Comparison of ENCODE assay signal across 8 cellular contexts in the genomic region with DNA sequence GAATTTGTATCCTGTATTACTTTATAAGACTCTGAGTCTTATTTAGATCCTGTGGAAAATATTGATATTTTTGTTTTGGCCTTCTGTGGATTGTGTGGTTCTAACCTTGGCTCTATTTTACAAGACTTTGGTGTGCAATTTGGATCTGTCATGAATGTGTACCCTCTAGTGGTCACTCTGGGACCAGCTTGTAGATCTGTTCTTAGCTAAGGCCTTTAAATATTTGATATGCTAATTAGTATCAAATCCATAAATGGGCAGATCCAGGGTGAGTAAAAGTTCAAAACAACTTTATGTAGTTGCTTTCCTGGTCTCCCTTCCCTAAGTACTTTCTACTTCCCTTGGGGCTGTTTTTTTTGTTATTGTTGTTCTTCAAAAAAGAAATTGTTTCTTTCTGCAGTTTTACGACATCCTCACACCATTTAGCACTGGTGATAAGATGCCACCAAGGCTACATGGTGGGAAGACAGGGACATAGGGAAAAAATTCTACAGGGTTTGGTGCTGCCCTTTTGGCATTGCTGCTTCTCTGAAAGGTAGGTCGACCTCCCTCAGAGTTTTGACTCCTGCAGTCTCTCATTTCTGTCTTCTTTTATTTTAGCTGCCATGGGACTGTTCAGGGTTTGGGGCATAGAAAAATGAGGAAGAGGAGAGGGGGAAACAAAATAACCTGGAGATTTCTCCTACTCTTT.
DNase-seq lines count a peak whose midpoint lies in the region; ATAC-seq and TF ChIP-seq lines count a peak whose summit lies in the region.

No MANE protein-coding gene starts in this region.

- peak; percentile 1 for DNase-seq in GM04504 (ENCODE audit: low read depth)
- DNase-seq in LNCaP clone FGC (ENCODE audit: low read depth), result peak; percentile 67
- DNase-seq in mammary epithelial cell, result peak; percentile 28
- no peak for DNase-seq in left lung
- no peak for DNase-seq in NCI-H1436 (lab: John Stamatoyannopoulos, UW)
- DNase-seq in C1 segment of cervical spinal cord (lab: John Stamatoyannopoulos, UW), result no peak
- no peak for DNase-seq in activated naive CD8-positive, alpha-beta T cell treated with anti-CD3 and anti-CD28 coated beads, Interleukin-2, amount 50 U/mL, for 24 hours

- H3K27ac ChIP-seq in mammary epithelial cell (ENCODE audit: insufficient read depth, low read depth, low read length) (no peak overlapping the region), left lung (no peak overlapping the region)

- no peak overlapping the region for H3K9ac ChIP-seq in mammary epithelial cell (ENCODE audit: insufficient read depth, low read length)

- no peaks in the 10 kb centered on the region for H3K27me3 Mint-ChIP-seq in activated naive CD8-positive, alpha-beta T cell treated with anti-CD3 and anti-CD28 coated beads, Interleukin-2, amount 50 U/mL, for 24 hours

- intact Hi-C loops in mammary epithelial cell (cut with micrococcal nuclease) (loop anchor here (1.0 to 2.0 kb wide), 2 partner anchors 122 to 252 kb away; no protein-coding TSS in a partner anchor), left lung (cut with DNase I) (no loop called here)

- H3K79me2 ChIP-seq in mammary epithelial cell (ENCODE audit: insufficient read depth, low read length), result peaks cover 2% of the 10 kb centered on the region

- no peaks in the 10 kb centered on the region for H3K9me3 Mint-ChIP-seq in activated naive CD8-positive, alpha-beta T cell treated with anti-CD3 and anti-CD28 coated beads, Interleukin-2, amount 50 U/mL, for 24 hours

- dilution Hi-C loops in mammary epithelial cell (cut with HindIII; ENCODE audit: low sequenced_read_pairs), result no loop called here

- ATAC-seq in left lung (peak; percentile 61), GM21529 (IDR thresholded peaks at IDR 0.05; ENCODE audit: unreplicated experiment) (no peak)
- no peak for ATAC-seq in activated naive CD8-positive, alpha-beta T cell treated with anti-CD3 and anti-CD28 coated beads, Interleukin-2, amount 50 U/mL, for 24 hours

- no peak overlapping the region for H3K4me3 ChIP-seq in LNCaP clone FGC (ENCODE audit: low read depth, low read length)
- H3K4me3 ChIP-seq in mammary epithelial cell (replicated peaks in 1 of 3; ENCODE audit: insufficient read depth in 1 of 3, low read depth in 2 of 3, low read length in 3 of 3), result no peak overlapping the region
- H3K4me3 ChIP-seq in left lung, result no peak overlapping the region

- no peaks in the 10 kb centered on the region for H3K4me1 Mint-ChIP-seq in activated naive CD8-positive, alpha-beta T cell treated with anti-CD3 and anti-CD28 coated beads, Interleukin-2, amount 50 U/mL, for 24 hours

- H3K4me1 ChIP-seq in mammary epithelial cell (ENCODE audit: insufficient read depth, low read length) (no peaks in the 10 kb centered on the region), left lung (no peaks in the 10 kb centered on the region)

- BruUV-seq in mammary epithelial cell (replicated peaks; lab: Mats Ljungman, UMichigan), result no TSS peak

- in situ Hi-C loops in mammary epithelial cell (cut with MboI; ENCODE audit: low sequenced_read_pairs in 2 of 2), result no loop called here

- H3K9me3 ChIP-seq in mammary epithelial cell (replicated peaks; ENCODE audit: insufficient read depth, low read length) (no peaks in the 10 kb centered on the region), left lung (no peaks in the 10 kb centered on the region)

- H3K27me3 ChIP-seq in mammary epithelial cell (ENCODE audit: insufficient read depth, low read length) (no peaks in the 10 kb centered on the region), left lung (no peaks in the 10 kb centered on the region)

- no peaks in the 10 kb centered on the region for H3K36me3 ChIP-seq in mammary epithelial cell (ENCODE audit: insufficient read depth, low read length)
- H3K36me3 ChIP-seq in left lung, result no peaks in the 10 kb centered on the region

- no peak overlapping the region for H3K27ac Mint-ChIP-seq in activated naive CD8-positive, alpha-beta T cell treated with anti-CD3 and anti-CD28 coated beads, Interleukin-2, amount 50 U/mL, for 24 hours

- H3K4me2 ChIP-seq in mammary epithelial cell (ENCODE audit: insufficient read depth, low read depth, low read length), result no peak overlapping the region

- CTCF ChIA-PET in mammary epithelial cell (lab: Charles Lee; ENCODE audit: low non-redundant PET), result interaction anchor here (0.5 to 0.6 kb wide), 3 partner anchors 44 to 387 kb away, joined by 3 to 11 read pairs (median 4); no protein-coding TSS in a partner anchor

- peak; percentile 49 for TF ChIP-seq CTCF in LNCaP clone FGC (IDR thresholded peaks at IDR 0.05; ENCODE audit: control insufficient read depth, extremely low read depth, insufficient read depth)
- peak; percentile 65 to 75 for TF ChIP-seq CTCF in mammary epithelial cell (conservative IDR thresholded peaks at IDR 0.05 in 1 of 2, IDR thresholded peaks at IDR 0.05 in 1 of 2; ENCODE audit: extremely low read depth in 1 of 2, insufficient read depth in 1 of 2, low read depth in 1 of 2, low read length in 2 of 2)
- TF ChIP-seq CTCF in left lung (IDR thresholded peaks at IDR 0.05), result peak; percentile 5 to 36

- no peak overlapping the region for H3K4me3 Mint-ChIP-seq in activated naive CD8-positive, alpha-beta T cell treated with anti-CD3 and anti-CD28 coated beads, Interleukin-2, amount 50 U/mL, for 24 hours

- H4K20me1 ChIP-seq in mammary epithelial cell (ENCODE audit: insufficient read depth, low read length), result no peaks in the 10 kb centered on the region

- WGBS in mammary epithelial cell (ENCODE audit: low coverage, missing lambda C conversion rate), result 96% methylated on average over 2 of the region's 2 CpGs

- H3K36me3 Mint-ChIP-seq in activated naive CD8-positive, alpha-beta T cell treated with anti-CD3 and anti-CD28 coated beads, Interleukin-2, amount 50 U/mL, for 24 hours (ENCODE audit: low read depth), result peaks cover 2% of the 10 kb centered on the region

- H2AFZ ChIP-seq in mammary epithelial cell (ENCODE audit: low read depth, low read length), result no peak overlapping the region

Comparison
In these comparisons a context has a peak if more than half of its experiments do, and no peak if none do; other contexts are left out.
1. DNase-seq: peak in GM04504 (single experiment), LNCaP clone FGC (single experiment) and mammary epithelial cell (single experiment); none in left lung (0 of 2), NCI-H1436 (single experiment), C1 segment of cervical spinal cord (0 of 14) and activated naive CD8-positive, alpha-beta T cell treated with anti-CD3 and anti-CD28 coated beads, Interleukin-2, amount 50 U/mL, for 24 hours (single experiment).
2. Peak in every context shown above with its lines, with median percentiles within 50 percentile points of each other: CTCF ChIP-seq.